In the genomic region with DNA sequence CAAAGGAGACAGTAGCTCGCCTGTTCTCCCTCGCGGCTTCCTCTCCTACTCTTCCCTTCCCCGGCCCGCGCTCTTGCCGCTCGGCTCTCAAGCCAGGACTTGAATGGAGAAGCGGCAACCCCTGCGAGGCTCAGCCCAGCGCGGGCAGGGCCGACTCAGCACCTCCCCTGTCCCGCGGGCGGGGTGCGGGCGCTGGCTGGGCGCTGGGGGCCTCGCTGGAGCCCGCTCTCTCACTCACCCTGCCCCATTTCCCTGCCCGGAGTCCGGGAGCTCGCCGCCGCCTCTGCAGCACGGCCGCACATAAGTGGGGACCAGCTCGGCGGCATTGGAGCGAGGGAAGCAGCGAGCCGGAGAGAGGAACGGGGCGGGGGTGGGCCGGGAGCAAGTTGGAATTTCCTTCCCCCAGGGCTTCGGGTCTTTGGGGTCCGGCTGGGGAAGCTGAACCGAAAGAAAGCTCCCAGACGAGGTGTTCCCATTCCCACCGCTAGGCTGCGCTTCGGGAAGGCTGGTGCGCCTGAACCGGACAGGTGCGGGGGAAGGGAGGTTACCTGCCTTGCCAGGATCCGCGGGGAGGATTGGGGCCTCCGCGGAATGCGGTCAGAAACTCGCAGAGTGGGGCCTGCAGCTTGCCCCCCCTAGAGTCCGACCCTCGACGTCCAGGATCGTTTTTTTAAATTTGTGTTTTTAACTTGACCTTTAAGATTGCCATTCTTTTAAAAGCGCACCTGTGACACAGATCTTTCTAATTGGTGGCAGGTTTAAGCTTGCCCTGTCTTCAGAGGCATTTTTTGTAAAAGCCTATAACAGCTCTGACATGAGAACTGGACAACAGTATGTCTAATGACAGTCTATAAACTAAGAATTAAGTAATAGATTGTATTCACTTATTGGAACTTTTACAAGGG, we compare ENCODE assay signal across 8 cellular contexts. TPM values are rescaled to one million over a fixed set of nuclear protein-coding genes. Genes with fewer than 3 reads are reported as not detected.
DNase-seq lines count a peak whose midpoint lies in the region; ATAC-seq, FAIRE-seq and TF ChIP-seq lines count a peak whose summit lies in the region.

A gene with protein sequence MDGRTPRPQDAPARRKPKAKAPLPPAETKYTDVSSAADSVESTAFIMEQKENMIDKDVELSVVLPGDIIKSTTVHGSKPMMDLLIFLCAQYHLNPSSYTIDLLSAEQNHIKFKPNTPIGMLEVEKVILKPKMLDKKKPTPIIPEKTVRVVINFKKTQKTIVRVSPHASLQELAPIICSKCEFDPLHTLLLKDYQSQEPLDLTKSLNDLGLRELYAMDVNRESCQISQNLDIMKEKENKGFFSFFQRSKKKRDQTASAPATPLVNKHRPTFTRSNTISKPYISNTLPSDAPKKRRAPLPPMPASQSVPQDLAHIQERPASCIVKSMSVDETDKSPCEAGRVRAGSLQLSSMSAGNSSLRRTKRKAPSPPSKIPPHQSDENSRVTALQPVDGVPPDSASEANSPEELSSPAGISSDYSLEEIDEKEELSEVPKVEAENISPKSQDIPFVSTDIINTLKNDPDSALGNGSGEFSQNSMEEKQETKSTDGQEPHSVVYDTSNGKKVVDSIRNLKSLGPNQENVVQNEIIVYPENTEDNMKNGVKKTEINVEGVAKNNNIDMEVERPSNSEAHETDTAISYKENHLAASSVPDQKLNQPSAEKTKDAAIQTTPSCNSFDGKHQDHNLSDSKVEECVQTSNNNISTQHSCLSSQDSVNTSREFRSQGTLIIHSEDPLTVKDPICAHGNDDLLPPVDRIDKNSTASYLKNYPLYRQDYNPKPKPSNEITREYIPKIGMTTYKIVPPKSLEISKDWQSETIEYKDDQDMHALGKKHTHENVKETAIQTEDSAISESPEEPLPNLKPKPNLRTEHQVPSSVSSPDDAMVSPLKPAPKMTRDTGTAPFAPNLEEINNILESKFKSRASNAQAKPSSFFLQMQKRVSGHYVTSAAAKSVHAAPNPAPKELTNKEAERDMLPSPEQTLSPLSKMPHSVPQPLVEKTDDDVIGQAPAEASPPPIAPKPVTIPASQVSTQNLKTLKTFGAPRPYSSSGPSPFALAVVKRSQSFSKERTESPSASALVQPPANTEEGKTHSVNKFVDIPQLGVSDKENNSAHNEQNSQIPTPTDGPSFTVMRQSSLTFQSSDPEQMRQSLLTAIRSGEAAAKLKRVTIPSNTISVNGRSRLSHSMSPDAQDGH (minus strand): TSS at position 105 of the 905 bp plus-strand sequence. CDS start 627 bp downstream, outside the sequence.

- H3K4me2 ChIP-seq in H1 (ENCODE audit: insufficient read depth in 1 of 2, low read depth in 2 of 2, low read length in 2 of 2), result peak within 1 kb of the TSS; percentile 91 to 96

- peak within 1 kb of the TSS; percentile 4 for H3K14ac ChIP-seq in H1 (ENCODE audit: insufficient read length)

- peak within 1 kb of the TSS; percentile 59 for H3K56ac ChIP-seq in H1 (replicated peaks; ENCODE audit: insufficient read length, low read depth, low read length)

- H4K91ac ChIP-seq in H1 (replicated peaks; ENCODE audit: insufficient read length, low read length), result no peak within 1 kb of the TSS

- no peaks in the 10 kb centered on the region for H3K79me2 ChIP-seq in H1 (ENCODE audit: control insufficient read depth in 1 of 2, insufficient read depth in 2 of 2, low read length in 2 of 2)

- peak within 1 kb of the TSS; percentile 82 for H3K18ac ChIP-seq in H1 (ENCODE audit: extremely low read depth, low read length)

- peak within 1 kb of the TSS; percentile 49 to 70 (median 62) for H3K9ac ChIP-seq in H1 (replicated peaks in 1 of 4; ENCODE audit: extremely low read depth in 1 of 4, low read depth in 3 of 4, low read length in 3 of 4)

- no peak within 1 kb of the TSS for H2AK5ac ChIP-seq in H1 (ENCODE audit: low read depth, low read length)

- H3K36me3 ChIP-seq in H1 (ENCODE audit: control insufficient read depth in 2 of 4, insufficient read depth in 4 of 4, low read length in 3 of 4) (no peaks in the 10 kb centered on the region), lung (ENCODE audit: control insufficient read depth in 2 of 2, insufficient read depth in 2 of 2, low read length in 2 of 2) (no peaks in the 10 kb centered on the region)

- peak within 1 kb of the TSS; percentile 96 for H3K4me3 Mint-ChIP-seq in stimulated activated memory B cell treated with anti-CD40 and anti-IgM and Interleukin-4, amounts not matched to agents 10 μg/mL and 1 μg/mL and 100 μg/mL, for 72 hours

- H3K4me1 ChIP-seq in H1 (replicated peaks in 1 of 4; ENCODE audit: control insufficient read depth in 3 of 4, insufficient read depth in 4 of 4, low read length in 3 of 4) (peaks cover 0 to 3% (median 1%) of the 10 kb centered on the region in 4 experiments; a peak in 2 of 7 replicates), lung (ENCODE audit: control insufficient read depth in 2 of 2, insufficient read depth in 2 of 2, low read length in 2 of 2) (peaks cover 0 to 1% of the 10 kb centered on the region in 2 donors)

- peak within 1 kb of the TSS; percentile 91; the same call in 1 of the 2 replicates for H4K8ac ChIP-seq in H1 (ENCODE audit: extremely low read depth, insufficient read depth, low read length)

- H3K4me1 Mint-ChIP-seq in stimulated activated memory B cell treated with anti-CD40 and anti-IgM and Interleukin-4, amounts not matched to agents 10 μg/mL and 1 μg/mL and 100 μg/mL, for 72 hours, result peaks cover 17% of the 10 kb centered on the region

- ATAC-seq in HG02759 (IDR thresholded peaks at IDR 0.05; ENCODE audit: unreplicated experiment) (peak; percentile 69), lung (ENCODE audit: insufficient read depth, low FRiP score) (peak; percentile 74)
- ATAC-seq in stimulated activated memory B cell treated with anti-CD40 and anti-IgM and Interleukin-4, amounts not matched to agents 10 μg/mL and 1 μg/mL and 100 μg/mL, for 72 hours, result peak; percentile 87

- 2% methylated on average over 36 of the region's 57 CpGs; no CpG with 5 or more reads in 1 of the 2 experiments for WGBS in H1 (ENCODE audit: extremely low coverage in 1 of 2, insufficient coverage in 1 of 2, insufficient read length in 1 of 2, insufficient replicate concordance in 2 of 2, low coverage in 1 of 2, low lambda C conversion rate in 2 of 2, missing lambda C conversion rate in 1 of 2), 2 experiments
- WGBS in lung, 2 donors, result 1% methylated on average over 57 of the region's 57 CpGs

- no peak for TF ChIP-seq POLR2A in H1 (IDR thresholded peaks at IDR 0.05; ENCODE audit: control extremely low read depth in 1 of 2, low read depth in 2 of 2, low read length in 2 of 2)

- POLR2A ChIA-PET in H1 (lab: Charles Lee; ENCODE audit: partially characterized antibody), result interaction anchor here (0.7 to 2.5 kb wide), 5 partner anchors 9 to 99 kb away, joined by 3 to 10 read pairs (median 3); no protein-coding TSS in a partner anchor

- H3K4me3 ChIP-seq in H1 (ENCODE audit: extremely low read depth in 1 of 4, insufficient read depth in 2 of 4, low read depth in 3 of 4, low read length in 4 of 4) (peak within 1 kb of the TSS; percentile 73 to 83 (median 78)), lung (peak within 1 kb of the TSS; percentile 87)

- TF ChIP-seq CTCF in H1 (IDR thresholded peaks at IDR 0.05; ENCODE audit: control extremely low read depth in 1 of 3, insufficient read depth in 1 of 3, low read depth in 1 of 3, low read length in 3 of 3), result peak; percentile 73 to 89 (median 74)
- TF ChIP-seq CTCF in lung (IDR thresholded peaks at IDR 0.05; ENCODE audit: control extremely low read depth, extremely low read depth), result no peak

- no peak within 1 kb of the TSS for H3K4ac ChIP-seq in H1 (replicated peaks; ENCODE audit: insufficient read length, low read depth, low read length)

- no peak within 1 kb of the TSS for H2BK120ac ChIP-seq in H1 (replicated peaks; ENCODE audit: low read depth, low read length)

- peak; percentile 42 to 56 for TF ChIP-seq RAD21 in H1 (IDR thresholded peaks at IDR 0.05 in 1 of 2, conservative IDR thresholded peaks at IDR 0.05 in 1 of 2; ENCODE audit: low read depth in 2 of 2, low read length in 2 of 2)

- no peak within 1 kb of the TSS; the same call in 1 of the 2 replicates for H3K27ac ChIP-seq in H1 (ENCODE audit: low read depth, low read length)
- H3K27ac ChIP-seq in lung (ENCODE audit: low read depth in 1 of 2, low read length in 1 of 2), result peak within 1 kb of the TSS; percentile 95 to 99

- H3K79me1 ChIP-seq in H1 (ENCODE audit: low read depth, low read length), result no peaks in the 10 kb centered on the region

- H2BK15ac ChIP-seq in H1 (ENCODE audit: low read length), result no peak within 1 kb of the TSS; the same call in 1 of the 2 replicates

- no peak within 1 kb of the TSS for H2BK5ac ChIP-seq in H1 (ENCODE audit: low read depth, low read length)

- no peak for TF ChIP-seq EP300 in H1 (IDR thresholded peaks at IDR 0.05; ENCODE audit: borderline replicate concordance in 1 of 2, low read depth in 2 of 2, low read length in 2 of 2)

- H3K36me3 Mint-ChIP-seq in stimulated activated memory B cell treated with anti-CD40 and anti-IgM and Interleukin-4, amounts not matched to agents 10 μg/mL and 1 μg/mL and 100 μg/mL, for 72 hours, result no peaks in the 10 kb centered on the region

- peaks cover 0 to 6% (median 0%) of the 10 kb centered on the region in 4 experiments; a peak in 1 of 7 replicates for H3K27me3 ChIP-seq in H1 (replicated peaks in 1 of 4; ENCODE audit: control insufficient read depth in 3 of 4, extremely low read depth in 1 of 4, insufficient read depth in 3 of 4, low read length in 3 of 4)
- H3K27me3 ChIP-seq in lung (ENCODE audit: control insufficient read depth, insufficient read depth), result no peaks in the 10 kb centered on the region

- FAIRE-seq in H1 (lab: Jason Lieb, UNC), result peak; percentile 32

- H3K27me3 Mint-ChIP-seq in stimulated activated memory B cell treated with anti-CD40 and anti-IgM and Interleukin-4, amounts not matched to agents 10 μg/mL and 1 μg/mL and 100 μg/mL, for 72 hours, result no peaks in the 10 kb centered on the region

- DNase-seq in activated effector memory CD4-positive, alpha-beta T cell treated with anti-CD3 and anti-CD28 coated beads, Interleukin-2, amount 50 U/mL, for 16 hours, result peak; percentile 66
- no peak for DNase-seq in activated effector memory CD4-positive, alpha-beta T cell treated with Interleukin-2 at 50 U/mL for 16 hours
- peak; percentile 76 for DNase-seq in NCI-H1694 treated with DMSO at 0.1 percent for 48 hours (lab: John Stamatoyannopoulos, UW)
- DNase-seq in activated CD4-positive, CD25-positive, alpha-beta regulatory T cell treated with anti-CD3 and anti-CD28 coated beads, Interleukin-2, amount 50 U/mL, for 72 hours, result peak; percentile 40
- DNase-seq in H1 (ENCODE audit: low read depth in 1 of 2, low spot score in 2 of 2), result peak in 1 of 2 experiments; percentile 93
- DNase-seq in lung (ENCODE audit: low spot score), result peak; percentile 86

- peak within 1 kb of the TSS; percentile 64 for H2AFZ ChIP-seq in H1 (ENCODE audit: low read length)

- peaks cover 10% of the 10 kb centered on the region; the same call in 1 of the 2 replicates for H3K23me2 ChIP-seq in H1 (ENCODE audit: low read depth, low read length)

- 0 out of 2 replicates have a peak within 1 kb of the TSS, but pooled peaks have one; percentile 17 for H2BK12ac ChIP-seq in H1 (ENCODE audit: low read depth, low read length)

- no peak within 1 kb of the TSS for H2BK20ac ChIP-seq in H1 (ENCODE audit: low read length)

- H3K23ac ChIP-seq in H1 (ENCODE audit: insufficient read length), result no peak within 1 kb of the TSS

- H4K20me1 ChIP-seq in H1 (replicated peaks in 1 of 2; ENCODE audit: control insufficient read depth in 1 of 2, insufficient read depth in 2 of 2, low read length in 2 of 2), result peaks cover 0 to 3% of the 10 kb centered on the region in 2 experiments

- CTCF ChIA-PET in H1 (lab: Charles Lee; ENCODE audit: partially characterized antibody), result interaction anchor here (0.6 to 3.0 kb wide), 26 partner anchors 8 to 148 kb away, joined by 3 to 35 read pairs (median 5); no protein-coding TSS in a partner anchor

- H3K9me3 ChIP-seq in H1 (ENCODE audit: insufficient read depth in 2 of 2, low read depth in 1 of 2, low read length in 1 of 2), result no peaks in the 10 kb centered on the region
- H3K9me3 ChIP-seq in lung (ENCODE audit: control insufficient read depth in 2 of 2, insufficient read depth in 1 of 2, low read length in 1 of 2), result no peaks in the 10 kb centered on the region

- H4K5ac ChIP-seq in H1 (ENCODE audit: insufficient read length, low read depth, low read length), result peak within 1 kb of the TSS; percentile 81

- H3K27ac Mint-ChIP-seq in stimulated activated memory B cell treated with anti-CD40 and anti-IgM and Interleukin-4, amounts not matched to agents 10 μg/mL and 1 μg/mL and 100 μg/mL, for 72 hours, result peak within 1 kb of the TSS; percentile 88

- no peaks in the 10 kb centered on the region for H3K9me3 Mint-ChIP-seq in stimulated activated memory B cell treated with anti-CD40 and anti-IgM and Interleukin-4, amounts not matched to agents 10 μg/mL and 1 μg/mL and 100 μg/mL, for 72 hours

RNA-seq across cellular contexts. Expression of the gene that starts here (rescaled TPM):
- 5.2 and 6.2 TPM in 2 replicates for total RNA-seq in H1 (2021; fragmentation: NEBNext Ultra II Directional; extraction: Animal tissue kit (Norgen Biotek cat#: 25700))
- polyA plus RNA-seq in H1 (2011; rRNA removed) (1.4 and 2.2 TPM in 2 replicates), lung (10 to 100 TPM; 13.0 to 23.6 TPM)
- 1.3 TPM for polyA plus RNA-seq in H1 (2011; cell fraction: cytosol; rRNA removed)
- 5.5 TPM for polyA plus RNA-seq in H1 (2011; cell fraction: nucleus; rRNA removed)
- 0.75 to 2.8 TPM (median 1.8 TPM) in 4 replicates for polyA plus RNA-seq in H1 (2012, experiment 1 of 2)
- polyA plus RNA-seq in H1 (2012, experiment 2 of 2), result 0.68 TPM
- polyA plus RNA-seq in H1 (2013, experiment 1 of 2), result 2.2 TPM
- polyA plus RNA-seq in H1 (2013, experiment 2 of 2), result 2.1 TPM
- polyA minus RNA-seq in H1 (2011; rRNA and poly(A)+ RNA removed), result 11.0 and 11.6 TPM in 2 replicates
- polyA minus RNA-seq in H1 (2011; cell fraction: cytosol; rRNA and poly(A)+ RNA removed), result 4.3 TPM
- 36.1 TPM for polyA minus RNA-seq in H1 (2011; cell fraction: nucleus; rRNA and poly(A)+ RNA removed)
- 10 to 100 TPM; 83.8 to 86.5 TPM for total RNA-seq in lung

Comparison
In these comparisons a context has a peak if more than half of its experiments do, and no peak if none do; other contexts are left out.
1. RNA of the gene that starts here (total RNA-seq): 83.8 to 86.5 TPM in lung; 5.2 to 6.2 TPM in H1; every median in the first group is over 10 times any median in the second.
2. Peak in every context shown above with its lines, with median percentiles within 50 percentile points of each other: ATAC-seq.